Comparison of ENCODE assay signal across 2 cellular contexts in the genomic region with DNA sequence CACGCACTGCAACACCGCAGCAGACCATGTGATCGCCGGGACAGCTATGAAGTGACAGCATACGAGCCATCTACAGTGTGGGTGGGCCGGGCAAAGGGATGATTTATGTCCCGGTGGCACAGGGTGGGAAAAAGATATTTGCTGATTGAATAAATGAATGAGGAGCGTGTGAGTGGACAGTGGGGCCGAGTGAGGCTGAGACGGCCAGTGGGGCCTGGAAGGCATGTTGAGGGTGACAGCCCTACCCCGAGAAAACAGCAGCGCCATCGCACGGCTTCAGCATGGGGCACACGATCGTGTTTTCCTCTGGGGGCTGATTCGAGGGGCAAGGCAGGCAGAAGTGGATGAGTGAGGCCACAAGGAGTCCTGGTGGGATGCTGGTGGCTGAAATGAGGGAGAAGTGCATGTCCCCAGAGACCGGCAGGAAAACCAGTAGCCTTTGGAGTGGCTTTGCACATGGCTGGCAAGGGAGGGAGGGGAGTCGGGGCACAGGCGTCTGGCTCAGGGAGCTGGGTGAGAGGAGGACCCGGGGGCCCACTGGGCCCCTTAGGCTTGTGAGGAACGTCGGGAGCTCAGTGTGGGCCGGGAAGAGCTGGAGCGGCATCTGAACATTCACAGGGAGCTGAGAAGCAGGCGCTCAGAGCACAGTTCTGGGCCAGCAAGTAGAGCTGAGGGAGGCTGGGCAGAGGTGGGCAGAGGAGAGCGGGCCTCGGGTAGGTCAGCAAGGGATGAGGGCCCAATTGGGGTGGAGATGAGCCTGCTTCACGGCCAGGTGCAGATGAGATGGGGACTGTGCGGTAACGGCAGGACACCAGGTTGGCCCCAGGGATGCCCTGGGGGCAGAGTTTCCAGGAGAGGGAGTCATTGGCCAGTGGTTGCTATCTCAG.
TF ChIP-seq lines count a peak whose summit lies in the region.

No MANE protein-coding gene starts in this region.

TF ChIP-seq in SK-N-SH treated with all-trans-retinoic acid at 6 μM for 48 hours, 23 proteins besides CTCF, POLR2A, EP300 and RAD21 (continued from another document):
- TF ChIP-seq, protein P1, sequence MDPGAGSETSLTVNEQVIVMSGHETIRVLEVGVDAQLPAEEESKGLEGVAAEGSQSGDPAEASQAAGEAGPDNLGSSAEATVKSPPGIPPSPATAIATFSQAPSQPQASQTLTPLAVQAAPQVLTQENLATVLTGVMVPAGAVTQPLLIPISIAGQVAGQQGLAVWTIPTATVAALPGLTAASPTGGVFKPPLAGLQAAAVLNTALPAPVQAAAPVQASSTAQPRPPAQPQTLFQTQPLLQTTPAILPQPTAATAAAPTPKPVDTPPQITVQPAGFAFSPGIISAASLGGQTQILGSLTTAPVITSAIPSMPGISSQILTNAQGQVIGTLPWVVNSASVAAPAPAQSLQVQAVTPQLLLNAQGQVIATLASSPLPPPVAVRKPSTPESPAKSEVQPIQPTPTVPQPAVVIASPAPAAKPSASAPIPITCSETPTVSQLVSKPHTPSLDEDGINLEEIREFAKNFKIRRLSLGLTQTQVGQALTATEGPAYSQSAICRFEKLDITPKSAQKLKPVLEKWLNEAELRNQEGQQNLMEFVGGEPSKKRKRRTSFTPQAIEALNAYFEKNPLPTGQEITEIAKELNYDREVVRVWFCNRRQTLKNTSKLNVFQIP (CRISPR knock-in tag; IDR thresholded peaks at IDR 0.05; ENCODE audit: borderline replicate concordance, low read depth): no peak
- TF ChIP-seq ZNF565 (CRISPR knock-in tag; conservative IDR thresholded peaks at IDR 0.05; ENCODE audit: low read depth) (no peak), ESRRG (CRISPR knock-in tag; IDR thresholded peaks at IDR 0.05) (no peak)

TF ChIP-seq in SK-N-SH, 30 proteins besides CTCF, POLR2A, EP300 and RAD21 (continued from another document):
- TF ChIP-seq, protein P2, sequence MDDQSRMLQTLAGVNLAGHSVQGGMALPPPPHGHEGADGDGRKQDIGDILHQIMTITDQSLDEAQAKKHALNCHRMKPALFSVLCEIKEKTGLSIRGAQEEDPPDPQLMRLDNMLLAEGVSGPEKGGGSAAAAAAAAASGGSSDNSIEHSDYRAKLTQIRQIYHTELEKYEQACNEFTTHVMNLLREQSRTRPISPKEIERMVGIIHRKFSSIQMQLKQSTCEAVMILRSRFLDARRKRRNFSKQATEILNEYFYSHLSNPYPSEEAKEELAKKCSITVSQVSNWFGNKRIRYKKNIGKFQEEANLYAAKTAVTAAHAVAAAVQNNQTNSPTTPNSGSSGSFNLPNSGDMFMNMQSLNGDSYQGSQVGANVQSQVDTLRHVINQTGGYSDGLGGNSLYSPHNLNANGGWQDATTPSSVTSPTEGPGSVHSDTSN (IDR thresholded peaks at IDR 0.05): no peak
- TF ChIP-seq EZH2phosphoT487 (IDR thresholded peaks at IDR 0.05; ENCODE audit: borderline replicate concordance, low read depth) (no peak), MXI1 (IDR thresholded peaks at IDR 0.05; ENCODE audit: low read depth, low read length) (no peak), GABPA (IDR thresholded peaks at IDR 0.05; ENCODE audit: low read depth) (no peak)
